In genomic region chr6:27023664-27024063, GRCh38 we compare ENCODE assay signal across 8 cellular contexts.
"Had no signal": no experiment of that assay in that cellular context is flagged by ENCODE, and none has a peak within 500 bp of the region (broad histone marks: within the 10 kb centered on the region; RNA-seq: fewer than 3 reads in every experiment).

No MANE protein-coding gene starts in this region.

- H2AFZ ChIP-seq: GM23248 had no signal

- H3K4me1 ChIP-seq: HAP-1 had no signal

- H3K9me3 Mint-ChIP-seq: HFFc6 had no signal

- H3K4me3 ChIP-seq: GM23248, HAP-1 had no signal

- H3K27ac Mint-ChIP-seq: HFFc6 had no signal

- H3K36me3 ChIP-seq: HAP-1 had no signal

- ATAC-seq: HCT116 had no signal

- DNase-seq: GM23248, GOT3, H7, HFFc6, IMR-90 had no signal

- H3K27ac ChIP-seq: GM23248, HL-60 had no signal

- H3K4me3 Mint-ChIP-seq: HFFc6 had no signal

- H3K9ac ChIP-seq: GM23248 had no signal

- H3K9me3 ChIP-seq: HAP-1 had no signal
